In genomic region chr19:49355890-49356289, GRCh38 we compare ENCODE assay signal across 16 cellular contexts. TPM values are rescaled to one million over a fixed set of nuclear protein-coding genes. Genes with fewer than 3 reads are reported as not detected.
DNase-seq lines count a peak whose midpoint lies in the region; ATAC-seq, FAIRE-seq and TF ChIP-seq lines count a peak whose summit lies in the region.
"Had no signal": no experiment of that assay in that cellular context is flagged by ENCODE, and none has a peak within 500 bp of the region (broad histone marks: within the 10 kb centered on the region; RNA-seq: fewer than 3 reads in every experiment).

No MANE protein-coding gene starts in this region.

- TF ChIP-seq POLR2A in right lobe of liver (IDR thresholded peaks at IDR 0.05), result no peak

- H3K9me3 Mint-ChIP-seq in activated CD4-positive, alpha-beta T cell treated with anti-CD3 and anti-CD28 coated beads for 36 hours (ENCODE audit: low read depth), result no peaks in the 10 kb centered on the region
- H3K9me3 Mint-ChIP-seq in activated CD4-positive, alpha-beta T cell treated with anti-CD3 and anti-CD28 coated beads, Interleukin-2, amount 10 ng/mL, durations not matched to agents 24 days and 14 days, result no peaks in the 10 kb centered on the region
- H3K9me3 Mint-ChIP-seq in astrocyte (ENCODE audit: unreplicated experiment) (no peaks in the 10 kb centered on the region), type B pancreatic cell (no peaks in the 10 kb centered on the region)
- H3K9me3 Mint-ChIP-seq: activated CD4-positive, alpha-beta memory T cell treated with anti-CD3 and anti-CD28 coated beads for 36 hours had no signal

- no peak overlapping the region for H3K27ac Mint-ChIP-seq in activated CD4-positive, alpha-beta T cell treated with anti-CD3 and anti-CD28 coated beads for 36 hours
- H3K27ac Mint-ChIP-seq in activated CD4-positive, alpha-beta T cell treated with anti-CD3 and anti-CD28 coated beads, Interleukin-2, amount 10 ng/mL, durations not matched to agents 24 days and 14 days, result no peak overlapping the region
- H3K27ac Mint-ChIP-seq in astrocyte (ENCODE audit: unreplicated experiment) (no peak overlapping the region), type B pancreatic cell (peak overlapping the region; percentile 72)
- H3K27ac Mint-ChIP-seq: activated CD4-positive, alpha-beta memory T cell treated with anti-CD3 and anti-CD28 coated beads for 36 hours had no signal

- no peak overlapping the region for H3K4me3 ChIP-seq in astrocyte (ENCODE audit: insufficient read depth, low read depth, low read length)
- H3K4me3 ChIP-seq in right lobe of liver, result no peak overlapping the region
- H3K4me3 ChIP-seq: pancreas, tibial artery had no signal

- H2AFZ ChIP-seq in astrocyte (ENCODE audit: low read depth, low read length), result no peak overlapping the region

- no peak for DNase-seq in activated CD4-positive, alpha-beta T cell treated with anti-CD3 and anti-CD28 coated beads for 36 hours
- no peak for DNase-seq in activated CD4-positive, alpha-beta T cell treated with anti-CD3 and anti-CD28 coated beads, Interleukin-2, amount 10 ng/mL, durations not matched to agents 24 days and 14 days
- no peak for DNase-seq in astrocyte (ENCODE audit: low read depth)
- peak in 1 of 3 donors; percentile 65 for DNase-seq in right lobe of liver
- no peak for DNase-seq in type B pancreatic cell (ENCODE audit: extremely low spot score, unreplicated experiment)
- no peak for DNase-seq in anterior cingulate cortex (lab: John Stamatoyannopoulos, UW)
- no peak for DNase-seq in midbrain (lab: John Stamatoyannopoulos, UW)
- no peak for DNase-seq in COR-L47 (lab: John Stamatoyannopoulos, UW)
- DNase-seq: activated CD4-positive, alpha-beta memory T cell treated with anti-CD3 and anti-CD28 coated beads for 36 hours; amniotic stem cell; KG1; SHP77 treated with DMSO at 0.1 percent for 48 hours; tibial artery had no signal

- peak overlapping the region; percentile 37 for H3K4me2 ChIP-seq in astrocyte (ENCODE audit: low read length)

- H3K4me1 Mint-ChIP-seq in activated CD4-positive, alpha-beta T cell treated with anti-CD3 and anti-CD28 coated beads for 36 hours, result peaks cover 11% of the 10 kb centered on the region
- H3K4me1 Mint-ChIP-seq in activated CD4-positive, alpha-beta T cell treated with anti-CD3 and anti-CD28 coated beads, Interleukin-2, amount 10 ng/mL, durations not matched to agents 24 days and 14 days, result no peaks in the 10 kb centered on the region
- H3K4me1 Mint-ChIP-seq in astrocyte (ENCODE audit: low read depth, unreplicated experiment) (peaks cover 14% of the 10 kb centered on the region), type B pancreatic cell (ENCODE audit: unreplicated experiment) (peaks cover 13% of the 10 kb centered on the region)

- peak; percentile 39 for ATAC-seq in activated CD4-positive, alpha-beta T cell treated with anti-CD3 and anti-CD28 coated beads for 36 hours
- peak; percentile 32 to 47 (median 42) for ATAC-seq in right lobe of liver

- H3K27ac ChIP-seq in astrocyte (ENCODE audit: low read depth, low read length) (no peak overlapping the region), right lobe of liver (no peak overlapping the region)
- H3K27ac ChIP-seq: epithelial cell of prostate, pancreas, tibial artery had no signal

- H3K27me3 Mint-ChIP-seq in activated CD4-positive, alpha-beta T cell treated with anti-CD3 and anti-CD28 coated beads for 36 hours, result peaks cover 13% of the 10 kb centered on the region
- H3K27me3 Mint-ChIP-seq in activated CD4-positive, alpha-beta T cell treated with anti-CD3 and anti-CD28 coated beads, Interleukin-2, amount 10 ng/mL, durations not matched to agents 24 days and 14 days, result peaks cover 39% of the 10 kb centered on the region
- no peaks in the 10 kb centered on the region for H3K27me3 Mint-ChIP-seq in astrocyte (ENCODE audit: low read depth, unreplicated experiment)
- no peaks in the 10 kb centered on the region for H3K27me3 Mint-ChIP-seq in type B pancreatic cell

- no peak for FAIRE-seq in astrocyte (lab: Jason Lieb, UNC)
- FAIRE-seq: A204.1, pancreas had no signal

- no peaks in the 10 kb centered on the region for H3K9me3 ChIP-seq in astrocyte (ENCODE audit: insufficient read depth, low read depth, low read length)
- no peaks in the 10 kb centered on the region for H3K9me3 ChIP-seq in right lobe of liver
- H3K9me3 ChIP-seq: pancreas, tibial artery had no signal

- H3K4me1 ChIP-seq in astrocyte (ENCODE audit: insufficient read depth, low read length) (peaks cover 13% of the 10 kb centered on the region), right lobe of liver (no peaks in the 10 kb centered on the region)
- H3K4me1 ChIP-seq: pancreas had no signal

- intact Hi-C loops in activated CD4-positive, alpha-beta T cell treated with anti-CD3 and anti-CD28 coated beads for 36 hours (cut with DNase I, micrococcal nuclease), result no loop called here
- intact Hi-C loops in activated CD4-positive, alpha-beta T cell treated with anti-CD3 and anti-CD28 coated beads, Interleukin-2, amount 10 ng/mL, durations not matched to agents 24 days and 14 days (cut with micrococcal nuclease), result no loop called here
- intact Hi-C loops in right lobe of liver (cut with DNase I), result no loop called here

- peaks cover 20% of the 10 kb centered on the region for H3K36me3 ChIP-seq in astrocyte (ENCODE audit: insufficient read depth, low read length)
- no peaks in the 10 kb centered on the region for H3K36me3 ChIP-seq in right lobe of liver

- H4K20me1 ChIP-seq in astrocyte (ENCODE audit: insufficient read depth, low read length), result peaks cover 46% of the 10 kb centered on the region

- 40% methylated on average over 1 of the region's 10 CpGs for WGBS in right lobe of liver (ENCODE audit: insufficient coverage, low coverage, low lambda C conversion rate, missing lambda C conversion rate)

- H3K27me3 ChIP-seq in astrocyte (ENCODE audit: insufficient read depth, low read length), result no peaks in the 10 kb centered on the region
- no peaks in the 10 kb centered on the region for H3K27me3 ChIP-seq in right lobe of liver
- H3K27me3 ChIP-seq: pancreas, tibial artery had no signal

- no peak overlapping the region for H3K9ac ChIP-seq in astrocyte (ENCODE audit: low read length)

- H3K4me3 Mint-ChIP-seq in activated CD4-positive, alpha-beta T cell treated with anti-CD3 and anti-CD28 coated beads for 36 hours, result no peak overlapping the region
- H3K4me3 Mint-ChIP-seq in activated CD4-positive, alpha-beta T cell treated with anti-CD3 and anti-CD28 coated beads, Interleukin-2, amount 10 ng/mL, durations not matched to agents 24 days and 14 days, result no peak overlapping the region
- H3K4me3 Mint-ChIP-seq in astrocyte (ENCODE audit: unreplicated experiment) (no peak overlapping the region), type B pancreatic cell (peak overlapping the region; percentile 27)
- H3K4me3 Mint-ChIP-seq: activated CD4-positive, alpha-beta memory T cell treated with anti-CD3 and anti-CD28 coated beads for 36 hours had no signal

- TF ChIP-seq CTCF in astrocyte (IDR thresholded peaks at IDR 0.05; ENCODE audit: insufficient read depth, low read depth, low read length) (no peak), right lobe of liver (IDR thresholded peaks at IDR 0.05) (no peak), type B pancreatic cell (conservative IDR thresholded peaks at IDR 0.05) (no peak)

- CTCF ChIA-PET in activated CD4-positive, alpha-beta T cell treated with anti-CD3 and anti-CD28 coated beads for 36 hours (lab: Charles Lee), result interaction anchor here (1.2 kb wide), 1 partner anchor 146 kb away, joined by 3 read pairs; no protein-coding TSS in a partner anchor

- H3K36me3 Mint-ChIP-seq in activated CD4-positive, alpha-beta T cell treated with anti-CD3 and anti-CD28 coated beads for 36 hours (ENCODE audit: low read depth), result no peaks in the 10 kb centered on the region
- no peaks in the 10 kb centered on the region for H3K36me3 Mint-ChIP-seq in activated CD4-positive, alpha-beta T cell treated with anti-CD3 and anti-CD28 coated beads, Interleukin-2, amount 10 ng/mL, durations not matched to agents 24 days and 14 days (ENCODE audit: low read depth)
- H3K36me3 Mint-ChIP-seq in astrocyte (ENCODE audit: low read depth, unreplicated experiment) (peaks cover 28% of the 10 kb centered on the region), type B pancreatic cell (peaks cover 30% of the 10 kb centered on the region)
- H3K36me3 Mint-ChIP-seq: activated CD4-positive, alpha-beta memory T cell treated with anti-CD3 and anti-CD28 coated beads for 36 hours had no signal

- H3K79me2 ChIP-seq in astrocyte (ENCODE audit: insufficient read depth, low read length), result peaks cover 38% of the 10 kb centered on the region

- POLR2A ChIA-PET in activated CD4-positive, alpha-beta T cell treated with anti-CD3 and anti-CD28 coated beads for 36 hours (lab: Charles Lee), result no interaction called here

RNA-seq across cellular contexts. Expression of gene TEAD2, which starts 6.3 kb away (rescaled TPM):
- total RNA-seq in activated CD4-positive, alpha-beta T cell treated with anti-CD3 and anti-CD28 coated beads for 36 hours, result not detected
- not detected in 2 replicates for total RNA-seq in activated CD4-positive, alpha-beta T cell treated with anti-CD3 and anti-CD28 coated beads, Interleukin-2, amount 10 ng/mL, durations not matched to agents 24 days and 14 days
- total RNA-seq in astrocyte (46.5 and 58.2 TPM in 2 replicates), right lobe of liver (1 to 10 TPM; 3.3 to 8.9 (median 5.3) TPM), type B pancreatic cell (ENCODE audit: low replicate concordance) (28.9 and 116 TPM in 2 replicates)
- total RNA-seq: activated CD4-positive, alpha-beta memory T cell treated with anti-CD3 and anti-CD28 coated beads for 36 hours had no signal

RNA-seq across cellular contexts. Expression of gene DKKL1, which starts 7.8 kb away (rescaled TPM):
- not detected for total RNA-seq in activated CD4-positive, alpha-beta T cell treated with anti-CD3 and anti-CD28 coated beads for 36 hours
- not detected in 2 replicates for total RNA-seq in activated CD4-positive, alpha-beta T cell treated with anti-CD3 and anti-CD28 coated beads, Interleukin-2, amount 10 ng/mL, durations not matched to agents 24 days and 14 days
- total RNA-seq in astrocyte, result 0.89 and 1.1 TPM in 2 replicates
- total RNA-seq in right lobe of liver, result not detected
- 0.90 and 9.4 TPM in 2 replicates for total RNA-seq in type B pancreatic cell (ENCODE audit: low replicate concordance)
- total RNA-seq: activated CD4-positive, alpha-beta memory T cell treated with anti-CD3 and anti-CD28 coated beads for 36 hours had no signal

RNA-seq across cellular contexts. Expression of gene CD37, which starts 20.7 kb away (rescaled TPM):
- total RNA-seq in activated CD4-positive, alpha-beta T cell treated with anti-CD3 and anti-CD28 coated beads for 36 hours, result 100 to 1,000 TPM; 152 to 191 TPM
- total RNA-seq in activated CD4-positive, alpha-beta T cell treated with anti-CD3 and anti-CD28 coated beads, Interleukin-2, amount 10 ng/mL, durations not matched to agents 24 days and 14 days, result 131 and 134 TPM in 2 replicates
- 0.20 TPM in 1 of 2 replicates, not detected in the other for total RNA-seq in astrocyte
- total RNA-seq in right lobe of liver, result 1 to 10 TPM; 1.1 to 5.0 (median 3.5) TPM
- total RNA-seq in type B pancreatic cell (ENCODE audit: low replicate concordance), result not detected in 2 replicates

RNA-seq across cellular contexts. Expression of gene SLC6A16, which starts 30.9 kb away (rescaled TPM):
- total RNA-seq in activated CD4-positive, alpha-beta T cell treated with anti-CD3 and anti-CD28 coated beads for 36 hours, result 1 to 10 TPM in 1 of 2 experiments, under 1 TPM in 1; 0.42 to 1.3 TPM
- 0.69 and 1.3 TPM in 2 replicates for total RNA-seq in activated CD4-positive, alpha-beta T cell treated with anti-CD3 and anti-CD28 coated beads, Interleukin-2, amount 10 ng/mL, durations not matched to agents 24 days and 14 days
- total RNA-seq in astrocyte (2.8 and 4.6 TPM in 2 replicates), right lobe of liver (1 to 10 TPM in 4 of 6 experiments, under 1 TPM in 2; 0.25 to 4.6 (median 2.4) TPM), type B pancreatic cell (ENCODE audit: low replicate concordance) (0.31 and 3.5 TPM in 2 replicates)

RNA-seq across cellular contexts. Expression of gene KASH5, which starts 32.2 kb away (rescaled TPM):
- total RNA-seq in activated CD4-positive, alpha-beta T cell treated with anti-CD3 and anti-CD28 coated beads for 36 hours, result 1 to 10 TPM in 1 of 2 experiments, under 1 TPM in 1; 0.96 to 1.2 TPM
- total RNA-seq in activated CD4-positive, alpha-beta T cell treated with anti-CD3 and anti-CD28 coated beads, Interleukin-2, amount 10 ng/mL, durations not matched to agents 24 days and 14 days, result 0.24 TPM in 1 of 2 replicates, not detected in the other
- total RNA-seq in astrocyte, result not detected in 2 replicates
- total RNA-seq in right lobe of liver, result under 1 TPM in 1 of 6 experiments, not detected in 5; 0.32 TPM
- not detected in 2 replicates for total RNA-seq in type B pancreatic cell (ENCODE audit: low replicate concordance)

Comparison
In these comparisons a context has a peak if more than half of its experiments do, and no peak if none do; other contexts are left out.
1. RNA of gene CD37, which starts 20.7 kb away (total RNA-seq): 152 to 191 TPM in activated CD4-positive, alpha-beta T cell treated with anti-CD3 and anti-CD28 coated beads for 36 hours and 131 to 134 TPM in activated CD4-positive, alpha-beta T cell treated with anti-CD3 and anti-CD28 coated beads, Interleukin-2, amount 10 ng/mL, durations not matched to agents 24 days and 14 days; 1.1 to 5.0 TPM in right lobe of liver, 0.20 TPM in astrocyte and not detected in type B pancreatic cell; every median in the first group is over 10 times any median in the second.